21 cellular contexts compared by ENCODE assay signal in the genomic region with DNA sequence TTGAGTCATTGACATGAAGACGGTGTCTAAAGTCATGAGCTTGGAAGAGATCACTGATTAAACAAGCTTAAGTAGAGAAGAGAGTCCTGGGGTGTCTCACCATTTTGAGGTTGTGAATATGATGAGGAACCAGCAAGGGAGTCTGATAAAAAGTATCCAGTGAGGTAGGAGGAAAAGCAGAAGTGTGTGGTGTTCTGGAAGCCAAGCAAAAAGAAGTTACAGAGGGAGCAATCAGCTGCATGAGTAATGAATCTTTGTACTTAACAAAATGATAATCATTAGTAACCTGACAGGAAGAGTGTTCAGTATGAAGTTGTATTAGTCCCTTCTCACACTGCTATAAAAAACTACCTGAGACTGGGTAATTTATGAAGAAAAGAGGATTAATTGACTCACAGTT.
"Had no signal": no experiment of that assay in that cellular context is flagged by ENCODE, and none has a peak within 500 bp of the region (broad histone marks: within the 10 kb centered on the region; RNA-seq: fewer than 3 reads in every experiment).

No MANE protein-coding gene starts in this region.

- H3K36me3 Mint-ChIP-seq: activated naive CD8-positive, alpha-beta T cell treated with anti-CD3 and anti-CD28 coated beads, Interleukin-2, amount 10 ng/mL, durations not matched to agents 7 days and 5 days had no signal

- H3K4me1 Mint-ChIP-seq: activated CD4-positive, alpha-beta T cell treated with anti-CD3 and anti-CD28 coated beads for 36 hours; activated naive CD8-positive, alpha-beta T cell treated with anti-CD3 and anti-CD28 coated beads, Interleukin-2, amount 10 ng/mL, durations not matched to agents 7 days and 5 days had no signal

- H3K27ac ChIP-seq: adrenal gland, breast epithelium, PC-9, WERI-Rb-1 had no signal

- H2AFZ ChIP-seq: PC-9 had no signal

- H3K27ac Mint-ChIP-seq: activated CD4-positive, alpha-beta T cell treated with anti-CD3 and anti-CD28 coated beads for 36 hours; activated CD8-positive, alpha-beta T cell treated with anti-CD3 and anti-CD28 coated beads for 36 hours; activated naive CD8-positive, alpha-beta T cell treated with anti-CD3 and anti-CD28 coated beads, Interleukin-2, amount 10 ng/mL, durations not matched to agents 7 days and 5 days had no signal

- H3K4me2 ChIP-seq: PC-9 had no signal

- H3K4me3 Mint-ChIP-seq: activated CD4-positive, alpha-beta T cell treated with anti-CD3 and anti-CD28 coated beads for 36 hours; activated CD8-positive, alpha-beta T cell treated with anti-CD3 and anti-CD28 coated beads for 36 hours; activated naive CD8-positive, alpha-beta T cell treated with anti-CD3 and anti-CD28 coated beads, Interleukin-2, amount 10 ng/mL, durations not matched to agents 7 days and 5 days had no signal

- H3K4me3 ChIP-seq: adrenal gland, breast epithelium, PC-9 had no signal

- H3K27me3 Mint-ChIP-seq: activated CD4-positive, alpha-beta T cell treated with anti-CD3 and anti-CD28 coated beads for 36 hours; activated CD8-positive, alpha-beta T cell treated with anti-CD3 and anti-CD28 coated beads for 36 hours; activated naive CD8-positive, alpha-beta T cell treated with anti-CD3 and anti-CD28 coated beads, Interleukin-2, amount 10 ng/mL, durations not matched to agents 7 days and 5 days had no signal

- H3K4me1 ChIP-seq: adrenal gland, breast epithelium had no signal

- H3K27me3 ChIP-seq: adrenal gland, breast epithelium had no signal

- H3K9me3 ChIP-seq: adrenal gland had no signal

- H3K36me3 ChIP-seq: adrenal gland, breast epithelium, WERI-Rb-1 had no signal

- DNase-seq: activated CD4-positive, alpha-beta T cell treated with anti-CD3 and anti-CD28 coated beads for 36 hours; activated CD8-positive, alpha-beta memory T cell treated with anti-CD3 and anti-CD28 coated beads, Interleukin-2, amount 50 U/mL, for 48 hours; activated CD8-positive, alpha-beta T cell treated with anti-CD3 and anti-CD28 coated beads for 36 hours; activated naive CD4-positive, alpha-beta T cell treated with anti-CD3 and anti-CD28 coated beads, Interleukin-2, amount 50 U/mL, for 16 hours; activated naive CD8-positive, alpha-beta T cell treated with anti-CD3 and anti-CD28 coated beads, Interleukin-2, amount 10 ng/mL, durations not matched to agents 7 days and 5 days; activated T-cell treated with anti-CD3 and anti-CD28 coated beads, Interleukin-2, amount 50 U/mL, for 1 hour; adrenal gland; central memory CD4-positive, alpha-beta T cell; KBM-7; NCI-H1092; NCI-H1417 treated with DMSO at 0.1 percent for 48 hours; NCI-H1694; NCI-H2029; NCI-H2107; NCI-H2171 treated with DMSO at 0.1 percent for 48 hours; NCI-H526; PC-9; SHP77 treated with DMSO at 0.1 percent for 48 hours; T-helper 1 cell had no signal
